6 cellular contexts compared by ENCODE assay signal in genomic region chr2:115610888-115611287, GRCh38.
"Had no signal": no experiment of that assay in that cellular context is flagged by ENCODE, and none has a peak within 500 bp of the region (broad histone marks: within the 10 kb centered on the region; RNA-seq: fewer than 3 reads in every experiment).

No MANE protein-coding gene starts in this region.

- H3K9ac ChIP-seq: KMS-11 had no signal

- DNase-seq: Karpas-422, KBM-7, KG1 had no signal

- FAIRE-seq: HTR-8/SVneo had no signal

- H3K4me2 ChIP-seq: KMS-11 had no signal

- H3K27ac ChIP-seq: HL-60, KMS-11 had no signal
